8 cellular contexts compared by ENCODE assay signal in genomic region chr2:2901384-2902345, GRCh38.
DNase-seq lines count a peak whose midpoint lies in the region; ATAC-seq and TF ChIP-seq lines count a peak whose summit lies in the region.

No MANE protein-coding gene starts in this region.

- no peak for TF ChIP-seq CTCF in GM10248 (IDR thresholded peaks at IDR 0.05; ENCODE audit: control extremely low read depth, extremely low read depth, low read depth, missing control alignments)
- no peak for TF ChIP-seq CTCF in heart left ventricle (IDR thresholded peaks at IDR 0.05)

- TF ChIP-seq POLR2A in GM19099 (IDR thresholded peaks at IDR 0.05; ENCODE audit: extremely low read depth, insufficient read length, low read depth) (peak; percentile 16), heart left ventricle (IDR thresholded peaks at IDR 0.05) (no peak)

- 56 to 59% (median 59%) methylated on average over 13 of the region's 13 CpGs for WGBS in heart left ventricle, 4 donors

- H3K9me3 ChIP-seq in heart left ventricle = no peaks in the 10 kb centered on the region

- intact Hi-C loops in heart left ventricle (cut with DNase I) = no loop called here

- DNase-seq in GM10248 (ENCODE audit: extremely low spot score) (peak; percentile 69), NCI-H345 treated with DMSO at 0.1 percent for 48 hours (lab: John Stamatoyannopoulos, UW; ENCODE audit: unreplicated experiment) (peak; percentile 34), GF-D8 (lab: John Stamatoyannopoulos, UW) (no peak), NCI-H1048 (lab: John Stamatoyannopoulos, UW) (no peak), heart left ventricle (no peak)
- no peak for DNase-seq in stimulated activated naive CD4-positive, alpha-beta T cell (lab: John Stamatoyannopoulos, UW)

- CTCF ChIA-PET in GM10248 (lab: Yijun Ruan, JAX) = interaction anchor here (1.1 kb wide), 1 partner anchor 522 kb away, joined by 3 read pairs; no protein-coding TSS in a partner anchor

- H3K4me3 ChIP-seq in heart left ventricle = no peak overlapping the region

- H3K27me3 ChIP-seq in heart left ventricle = no peaks in the 10 kb centered on the region

- no peak overlapping the region for H3K27ac ChIP-seq in heart left ventricle

- H3K36me3 ChIP-seq in heart left ventricle = no peaks in the 10 kb centered on the region

- no peaks in the 10 kb centered on the region for H3K4me1 ChIP-seq in heart left ventricle

- POLR2A ChIA-PET in GM10248 (lab: Yijun Ruan, JAX) = no interaction called here

- ATAC-seq in HG02885 (IDR thresholded peaks at IDR 0.05; ENCODE audit: poor library complexity, unreplicated experiment) = peak; percentile 88
- no peak for ATAC-seq in heart left ventricle

Comparison
In these comparisons a context has a peak if more than half of its experiments do, and no peak if none do; other contexts are left out.
1. DNase-seq: peak in GM10248 (single experiment) and NCI-H345 treated with DMSO at 0.1 percent for 48 hours (single experiment); none in GF-D8 (single experiment), NCI-H1048 (single experiment), stimulated activated naive CD4-positive, alpha-beta T cell (0 of 6) and heart left ventricle (0 of 5).